Comparison of ENCODE assay signal across 8 cellular contexts in genomic region chr12:15227004-15227679, GRCh38. TPM values are rescaled to one million over a fixed set of nuclear protein-coding genes. Genes with fewer than 3 reads are reported as not detected.
DNase-seq lines count a peak whose midpoint lies in the region; ATAC-seq, FAIRE-seq and TF ChIP-seq lines count a peak whose summit lies in the region.

No MANE protein-coding gene starts in this region.

- no peak overlapping the region for H2BK20ac ChIP-seq in H1 (ENCODE audit: low read length)

- H3K27ac ChIP-seq in PC-3 (ENCODE audit: low read length) (no peak overlapping the region), H1 (ENCODE audit: low read depth, low read length) (no peak overlapping the region)

- H3K27me3 ChIP-seq in PC-3 (ENCODE audit: low read length) (no peaks in the 10 kb centered on the region), H1 (replicated peaks in 1 of 4; ENCODE audit: control insufficient read depth in 3 of 4, extremely low read depth in 1 of 4, insufficient read depth in 3 of 4, low read length in 3 of 4) (peaks cover 0 to 6% (median 3%) of the 10 kb centered on the region in 4 experiments; a peak in 5 of 7 replicates)

- H3K9me3 ChIP-seq in PC-3 (ENCODE audit: low read length) (no peaks in the 10 kb centered on the region), H1 (ENCODE audit: insufficient read depth in 2 of 2, low read depth in 1 of 2, low read length in 1 of 2) (no peaks in the 10 kb centered on the region), mucosa of descending colon (no peaks in the 10 kb centered on the region)

- WGBS in H1 (ENCODE audit: extremely low coverage in 1 of 2, insufficient coverage in 1 of 2, insufficient read length in 1 of 2, insufficient replicate concordance in 2 of 2, low coverage in 1 of 2, low lambda C conversion rate in 2 of 2, missing lambda C conversion rate in 1 of 2), 2 experiments: 41% methylated on average over 5 of the region's 5 CpGs; no CpG with 5 or more reads in 1 of the 2 experiments

- no peak overlapping the region for H4K91ac ChIP-seq in H1 (replicated peaks; ENCODE audit: insufficient read length, low read length)

- H3K4ac ChIP-seq in H1 (replicated peaks; ENCODE audit: insufficient read length, low read depth, low read length): no peak overlapping the region

- H4K8ac ChIP-seq in H1 (ENCODE audit: extremely low read depth, insufficient read depth, low read length): no peak overlapping the region

- H3K79me2 ChIP-seq in PC-3 (ENCODE audit: low read length) (no peaks in the 10 kb centered on the region), H1 (ENCODE audit: control insufficient read depth in 1 of 2, insufficient read depth in 2 of 2, low read length in 2 of 2) (no peaks in the 10 kb centered on the region)

- H3K4me2 ChIP-seq in PC-3 (ENCODE audit: low read length) (no peak overlapping the region), H1 (ENCODE audit: insufficient read depth in 1 of 2, low read depth in 2 of 2, low read length in 2 of 2) (no peak overlapping the region)

- ATAC-seq in PC-3 (peak; percentile 71), mucosa of descending colon (peak; percentile 67), GM18520 (IDR thresholded peaks at IDR 0.05; ENCODE audit: unreplicated experiment) (no peak), HG02642 (IDR thresholded peaks at IDR 0.05; ENCODE audit: poor library complexity, unreplicated experiment) (no peak)

- TF ChIP-seq POLR2A in H1 (IDR thresholded peaks at IDR 0.05; ENCODE audit: control extremely low read depth in 1 of 2, low read depth in 2 of 2, low read length in 2 of 2): no peak

- H4K20me1 ChIP-seq in PC-3 (ENCODE audit: low read length) (no peaks in the 10 kb centered on the region), H1 (replicated peaks in 1 of 2; ENCODE audit: control insufficient read depth in 1 of 2, insufficient read depth in 2 of 2, low read length in 2 of 2) (no peaks in the 10 kb centered on the region)

- H3K9ac ChIP-seq in PC-3 (ENCODE audit: low read length): no peak overlapping the region
- H3K9ac ChIP-seq in H1 (replicated peaks in 1 of 4; ENCODE audit: extremely low read depth in 1 of 4, low read depth in 3 of 4, low read length in 3 of 4): no peak overlapping the region

- no TSS peak for BruUV-seq in PC-3 (replicated peaks; lab: Mats Ljungman, UMichigan)

- H3F3A ChIP-seq in PC-3 (ENCODE audit: low read length, unreplicated experiment): no peaks in the 10 kb centered on the region

- H3K9me2 ChIP-seq in PC-3 (replicated peaks; ENCODE audit: low read length): no peaks in the 10 kb centered on the region

- H3K56ac ChIP-seq in H1 (replicated peaks; ENCODE audit: insufficient read length, low read depth, low read length): no peak overlapping the region

- TF ChIP-seq EP300 in H1 (IDR thresholded peaks at IDR 0.05; ENCODE audit: borderline replicate concordance in 1 of 2, low read depth in 2 of 2, low read length in 2 of 2): no peak

- H2BK120ac ChIP-seq in H1 (replicated peaks; ENCODE audit: low read depth, low read length): no peak overlapping the region

- H2BK15ac ChIP-seq in H1 (ENCODE audit: low read length): no peak overlapping the region

- no peak overlapping the region for H3K4me3 ChIP-seq in PC-3 (ENCODE audit: low read length)
- H3K4me3 ChIP-seq in H1 (ENCODE audit: extremely low read depth in 1 of 4, insufficient read depth in 2 of 4, low read depth in 3 of 4, low read length in 4 of 4): no peak overlapping the region
- H3K4me3 ChIP-seq in mucosa of descending colon: no peak overlapping the region

- peak; percentile 76 for TF ChIP-seq CTCF in PC-3 (conservative IDR thresholded peaks at IDR 0.05; ENCODE audit: low read depth, low read length)
- peak in 2 of 3 experiments; percentile 54 to 66; a peak in 3 of 4 replicates for TF ChIP-seq CTCF in H1 (IDR thresholded peaks at IDR 0.05; ENCODE audit: control extremely low read depth in 1 of 3, insufficient read depth in 1 of 3, low read depth in 1 of 3, low read length in 3 of 3)
- TF ChIP-seq CTCF in mucosa of descending colon (IDR thresholded peaks at IDR 0.05): no peak

- no peak overlapping the region for H2BK12ac ChIP-seq in H1 (ENCODE audit: low read depth, low read length)

- DNase-seq in NCI-H345 (lab: John Stamatoyannopoulos, UW): peak; percentile 35
- no peak for DNase-seq in NCI-H345 treated with DMSO at 0.1 percent for 48 hours (lab: John Stamatoyannopoulos, UW; ENCODE audit: unreplicated experiment)
- DNase-seq in HCEC 1CT: peak; percentile 84
- DNase-seq in PC-3: peak; percentile 67
- peak in 1 of 2 experiments; percentile 51 for DNase-seq in H1 (ENCODE audit: low read depth in 1 of 2, low spot score in 2 of 2)
- DNase-seq in mucosa of descending colon: peak in 2 of 3 donors; percentile 36 to 75

- POLR2A ChIA-PET in PC-3 (lab: Charles Lee; ENCODE audit: unreplicated experiment) (no interaction called here), H1 (lab: Charles Lee; ENCODE audit: partially characterized antibody) (no interaction called here)

- H3K23me2 ChIP-seq in H1 (ENCODE audit: low read depth, low read length): no peaks in the 10 kb centered on the region

- H4K5ac ChIP-seq in H1 (ENCODE audit: insufficient read length, low read depth, low read length): no peak overlapping the region

- H3K18ac ChIP-seq in H1 (ENCODE audit: extremely low read depth, low read length): no peak overlapping the region

- peak; percentile 50 for FAIRE-seq in H1 (lab: Jason Lieb, UNC)

- H3K79me1 ChIP-seq in H1 (ENCODE audit: low read depth, low read length): no peaks in the 10 kb centered on the region

- intact Hi-C loops in PC-3 (cut with micrococcal nuclease): loop anchor here (1.0 kb wide), 2 partner anchors 42 to 295 kb away; no protein-coding TSS in a partner anchor
- intact Hi-C loops in mucosa of descending colon (cut with DNase I, micrococcal nuclease): no loop called here

- H2AFZ ChIP-seq in PC-3 (ENCODE audit: low read length): no peak overlapping the region
- no peak overlapping the region for H2AFZ ChIP-seq in H1 (ENCODE audit: low read length)

- H3K14ac ChIP-seq in H1 (ENCODE audit: insufficient read length): no peak overlapping the region

- peak; percentile 54 to 57 for TF ChIP-seq RAD21 in H1 (IDR thresholded peaks at IDR 0.05 in 1 of 2, conservative IDR thresholded peaks at IDR 0.05 in 1 of 2; ENCODE audit: low read depth in 2 of 2, low read length in 2 of 2)

- CTCF ChIA-PET in PC-3 (lab: Charles Lee) (interaction anchor here (0.6 kb wide), 2 partner anchors 231 to 296 kb away, joined by 8 to 12 read pairs; no protein-coding TSS in a partner anchor), H1 (lab: Charles Lee; ENCODE audit: partially characterized antibody) (interaction anchor here (0.6 to 3.4 kb wide), 16 partner anchors 9 to 531 kb away, joined by 3 to 9 read pairs (median 3); no protein-coding TSS in a partner anchor)

- H2BK5ac ChIP-seq in H1 (ENCODE audit: low read depth, low read length): no peak overlapping the region

- H3K4me1 ChIP-seq in PC-3 (ENCODE audit: insufficient read depth, low read length): no peaks in the 10 kb centered on the region
- H3K4me1 ChIP-seq in H1 (replicated peaks in 1 of 4; ENCODE audit: control insufficient read depth in 3 of 4, insufficient read depth in 4 of 4, low read length in 3 of 4): peaks cover 0 to 3% (median 0%) of the 10 kb centered on the region in 4 experiments; a peak in 1 of 7 replicates
- no peaks in the 10 kb centered on the region for H3K4me1 ChIP-seq in mucosa of descending colon (ENCODE audit: low read depth)

- H3K36me3 ChIP-seq in PC-3 (ENCODE audit: low read depth, low read length) (no peaks in the 10 kb centered on the region), H1 (ENCODE audit: control insufficient read depth in 2 of 4, insufficient read depth in 4 of 4, low read length in 3 of 4) (no peaks in the 10 kb centered on the region), mucosa of descending colon (ENCODE audit: low read depth) (no peaks in the 10 kb centered on the region)

- H3K23ac ChIP-seq in H1 (ENCODE audit: insufficient read length): no peak overlapping the region

- no peak overlapping the region for H2AK5ac ChIP-seq in H1 (ENCODE audit: low read depth, low read length)

TF ChIP-seq in H1, 55 proteins besides CTCF, POLR2A, EP300 and RAD21:
- TF ChIP-seq E2F6 (IDR thresholded peaks at IDR 0.05): no peak
- TF ChIP-seq CREB1 (IDR thresholded peaks at IDR 0.05): no peak
- TF ChIP-seq JUN (IDR thresholded peaks at IDR 0.05; ENCODE audit: low read depth, low read length): no peak
- no peak for TF ChIP-seq GABPA (IDR thresholded peaks at IDR 0.05; ENCODE audit: borderline replicate concordance, insufficient read depth, low read length)
- no peak for TF ChIP-seq POLR2AphosphoS5 (IDR thresholded peaks at IDR 0.05; ENCODE audit: low read depth, low read length)

RNA-seq across cellular contexts. Expression of gene RERG, which starts 5.9 kb away (rescaled TPM):
- total RNA-seq in PC-3 (2014; rRNA removed) (not detected in 2 replicates), mucosa of descending colon (10 to 100 TPM in 1 of 3 donors, 1 to 10 TPM in 2; 1.4 to 31.6 (median 5.2) TPM)
- 0.55 and 0.86 TPM in 2 replicates for total RNA-seq in H1 (2021; fragmentation: NEBNext Ultra II Directional; extraction: Animal tissue kit (Norgen Biotek cat#: 25700))
- polyA plus RNA-seq in H1 (2011; rRNA removed): 0.12 and 0.27 TPM in 2 replicates
- polyA plus RNA-seq in H1 (2011; cell fraction: cytosol; rRNA removed): 0.35 TPM
- 0.33 TPM for polyA plus RNA-seq in H1 (2011; cell fraction: nucleus; rRNA removed)
- polyA plus RNA-seq in H1 (2012, experiment 1 of 2): 0.17 to 0.80 TPM (median 0.62 TPM) in 4 replicates
- 0.17 TPM for polyA plus RNA-seq in H1 (2012, experiment 2 of 2)
- polyA plus RNA-seq in H1 (2013, experiment 1 of 2): 0.85 TPM
- 0.48 TPM for polyA plus RNA-seq in H1 (2013, experiment 2 of 2)
- 0.09 and 0.20 TPM in 2 replicates for polyA minus RNA-seq in H1 (2011; rRNA and poly(A)+ RNA removed)
- polyA minus RNA-seq in H1 (2011; cell fraction: cytosol; rRNA and poly(A)+ RNA removed): not detected
- 2.2 TPM for polyA minus RNA-seq in H1 (2011; cell fraction: nucleus; rRNA and poly(A)+ RNA removed)

Comparison
In these comparisons a context has a peak if more than half of its experiments do, and no peak if none do; other contexts are left out.
1. ATAC-seq: peak in PC-3 (single experiment) and mucosa of descending colon (single experiment); none in GM18520 (single experiment) and HG02642 (single experiment).